ENCODE assay signal across 10 cellular contexts in genomic region chr2:69381337-69381737, GRCh38. TPM values are rescaled to one million over a fixed set of nuclear protein-coding genes. Genes with fewer than 3 reads are reported as not detected.
DNase-seq lines count a peak whose midpoint lies in the region; ATAC-seq and TF ChIP-seq lines count a peak whose summit lies in the region.
"Had no signal": no experiment of that assay in that cellular context is flagged by ENCODE, and none has a peak within 500 bp of the region (broad histone marks: within the 10 kb centered on the region; RNA-seq: fewer than 3 reads in every experiment).

No MANE protein-coding gene starts in this region.

- H3K36me3 Mint-ChIP-seq in Calu3 (ENCODE audit: insufficient read depth, unreplicated experiment) (peaks cover 74% of the 10 kb centered on the region), naive B cell (peaks cover 0 to 7% of the 10 kb centered on the region in 2 donors)
- H3K36me3 Mint-ChIP-seq in activated naive CD4-positive, alpha-beta T cell treated with anti-CD3 and anti-CD28 coated beads, Interleukin-2, amount 50 U/mL, for 72 hours = no peaks in the 10 kb centered on the region
- H3K36me3 Mint-ChIP-seq in activated CD8-positive, alpha-beta memory T cell treated with anti-CD3 and anti-CD28 coated beads, Interleukin-2, amount 10 ng/mL, durations not matched to agents 7 days and 5 days = peaks cover 8% of the 10 kb centered on the region

- peak overlapping the region; percentile 5 for H3K27ac Mint-ChIP-seq in Calu3 (ENCODE audit: unreplicated experiment)
- H3K27ac Mint-ChIP-seq in activated naive CD4-positive, alpha-beta T cell treated with anti-CD3 and anti-CD28 coated beads, Interleukin-2, amount 50 U/mL, for 72 hours = peak overlapping the region in 1 of 2 donors; percentile 74
- H3K27ac Mint-ChIP-seq in naive B cell = peak overlapping the region in 5 of 6 donors; percentile 20 to 86 (median 63)
- no peak overlapping the region for H3K27ac Mint-ChIP-seq in activated CD8-positive, alpha-beta memory T cell treated with anti-CD3 and anti-CD28 coated beads, Interleukin-2, amount 10 ng/mL, durations not matched to agents 7 days and 5 days

- peak; percentile 39 for ATAC-seq in HG02610 (IDR thresholded peaks at IDR 0.05; ENCODE audit: unreplicated experiment)
- ATAC-seq in activated naive CD4-positive, alpha-beta T cell treated with anti-CD3 and anti-CD28 coated beads, Interleukin-2, amount 50 U/mL, for 72 hours = peak; percentile 91 to 92
- no peak for ATAC-seq in naive B cell (ENCODE audit: low read depth in 2 of 2)
- ATAC-seq in activated CD8-positive, alpha-beta memory T cell treated with anti-CD3 and anti-CD28 coated beads, Interleukin-2, amount 10 ng/mL, durations not matched to agents 7 days and 5 days = no peak
- ATAC-seq in GM18505 (IDR thresholded peaks at IDR 0.05; ENCODE audit: unreplicated experiment) = no peak
- ATAC-seq: naive thymus-derived CD8-positive, alpha-beta T cell had no signal

- H3K9me3 Mint-ChIP-seq in Calu3 (ENCODE audit: low read depth, unreplicated experiment) = no peaks in the 10 kb centered on the region
- no peaks in the 10 kb centered on the region for H3K9me3 Mint-ChIP-seq in activated naive CD4-positive, alpha-beta T cell treated with anti-CD3 and anti-CD28 coated beads, Interleukin-2, amount 50 U/mL, for 72 hours
- H3K9me3 Mint-ChIP-seq in naive B cell = no peaks in the 10 kb centered on the region
- no peaks in the 10 kb centered on the region for H3K9me3 Mint-ChIP-seq in activated CD8-positive, alpha-beta memory T cell treated with anti-CD3 and anti-CD28 coated beads, Interleukin-2, amount 10 ng/mL, durations not matched to agents 7 days and 5 days (ENCODE audit: low read depth)

- no peak for TF ChIP-seq POLR2A in GM18505 (IDR thresholded peaks at IDR 0.05; ENCODE audit: borderline replicate concordance, extremely low read depth, insufficient read depth, insufficient read length)

- CTCF ChIA-PET in Calu3 (lab: Charles Lee) = interaction anchor here (0.7 kb wide), 1 partner anchor 99 kb away, joined by 3 read pairs; no protein-coding TSS in a partner anchor
- CTCF ChIA-PET in activated CD8-positive, alpha-beta memory T cell treated with anti-CD3 and anti-CD28 coated beads, Interleukin-2, amount 10 ng/mL, durations not matched to agents 7 days and 5 days (lab: Charles Lee) = interaction anchor here (1.0 to 1.4 kb wide), 3 partner anchors 10 to 56 kb away, joined by 3 read pairs; partner anchors contain the start of gene NFU1

- H3K4me1 Mint-ChIP-seq in Calu3 (ENCODE audit: low read depth, unreplicated experiment) (peaks cover 32% of the 10 kb centered on the region), naive B cell (peaks cover 27 to 32% (median 30%) of the 10 kb centered on the region in 3 donors)
- H3K4me1 Mint-ChIP-seq in activated CD8-positive, alpha-beta memory T cell treated with anti-CD3 and anti-CD28 coated beads, Interleukin-2, amount 10 ng/mL, durations not matched to agents 7 days and 5 days = peaks cover 36% of the 10 kb centered on the region

- TF ChIP-seq CTCF in Calu3 (IDR thresholded peaks at IDR 0.05; ENCODE audit: unreplicated experiment) = no peak

- intact Hi-C loops in Calu3 (cut with micrococcal nuclease; ENCODE audit: unreplicated experiment) = no loop called here

- peak overlapping the region; percentile 12 for H3K4me3 Mint-ChIP-seq in Calu3 (ENCODE audit: low read depth, unreplicated experiment)
- peak overlapping the region in 1 of 8 donors; percentile 47 for H3K4me3 Mint-ChIP-seq in naive B cell
- no peak overlapping the region for H3K4me3 Mint-ChIP-seq in activated CD8-positive, alpha-beta memory T cell treated with anti-CD3 and anti-CD28 coated beads, Interleukin-2, amount 10 ng/mL, durations not matched to agents 7 days and 5 days
- H3K4me3 Mint-ChIP-seq: naive thymus-derived CD8-positive, alpha-beta T cell had no signal

- BruUV-seq in Calu3 (replicated peaks; lab: Mats Ljungman, UMichigan) = no TSS peak

- DNase-seq in Calu3 (no peak), naive B cell (no peak), NCI-H2081 treated with DMSO at 0.1 percent for 48 hours (lab: John Stamatoyannopoulos, UW) (no peak)
- peak in 1 of 2 donors; percentile 16 for DNase-seq in activated naive CD4-positive, alpha-beta T cell treated with anti-CD3 and anti-CD28 coated beads, Interleukin-2, amount 50 U/mL, for 72 hours (ENCODE audit: low spot score in 2 of 2)
- DNase-seq in activated CD8-positive, alpha-beta memory T cell treated with anti-CD3 and anti-CD28 coated beads, Interleukin-2, amount 10 ng/mL, durations not matched to agents 7 days and 5 days = no peak
- DNase-seq: cerebellar nuclear complex; naive thymus-derived CD8-positive, alpha-beta T cell; NCI-H1436 had no signal

- H3K27me3 Mint-ChIP-seq in Calu3 (ENCODE audit: unreplicated experiment) (no peaks in the 10 kb centered on the region), naive B cell (no peaks in the 10 kb centered on the region)
- H3K27me3 Mint-ChIP-seq in activated CD8-positive, alpha-beta memory T cell treated with anti-CD3 and anti-CD28 coated beads, Interleukin-2, amount 10 ng/mL, durations not matched to agents 7 days and 5 days = no peaks in the 10 kb centered on the region
- H3K27me3 Mint-ChIP-seq: naive thymus-derived CD8-positive, alpha-beta T cell had no signal

RNA-seq across cellular contexts. Expression of gene GFPT1, which starts 5.7 kb away (rescaled TPM):
- 98.0 and 110 TPM in 2 replicates for total RNA-seq in Calu3 (2022)
- 10 to 100 TPM; 25.1 to 57.7 TPM for total RNA-seq in activated naive CD4-positive, alpha-beta T cell treated with anti-CD3 and anti-CD28 coated beads, Interleukin-2, amount 50 U/mL, for 72 hours
- 1 to 10 TPM; 3.1 to 8.8 (median 6.0) TPM for polyA plus RNA-seq in naive B cell (ENCODE audit: low read depth in 6 of 6)
- 10 to 100 TPM; 21.7 to 22.8 TPM for total RNA-seq in activated CD8-positive, alpha-beta memory T cell treated with anti-CD3 and anti-CD28 coated beads, Interleukin-2, amount 10 ng/mL, durations not matched to agents 7 days and 5 days

RNA-seq across cellular contexts. Expression of gene NFU1, which starts 55.9 kb away (rescaled TPM):
- total RNA-seq in Calu3 (2022) = 21.7 and 23.4 TPM in 2 replicates
- 10 to 100 TPM; 32.2 to 34.3 TPM for total RNA-seq in activated naive CD4-positive, alpha-beta T cell treated with anti-CD3 and anti-CD28 coated beads, Interleukin-2, amount 50 U/mL, for 72 hours
- polyA plus RNA-seq in naive B cell (ENCODE audit: low read depth in 6 of 6) = 100 to 1,000 TPM; 107 to 152 (median 127) TPM
- 10 to 100 TPM; 28.5 to 40.9 TPM for total RNA-seq in activated CD8-positive, alpha-beta memory T cell treated with anti-CD3 and anti-CD28 coated beads, Interleukin-2, amount 10 ng/mL, durations not matched to agents 7 days and 5 days

Comparison
In these comparisons a context has a peak if more than half of its experiments do, and no peak if none do; other contexts are left out.
1. ATAC-seq: peak in HG02610 (single experiment) and activated naive CD4-positive, alpha-beta T cell treated with anti-CD3 and anti-CD28 coated beads, Interleukin-2, amount 50 U/mL, for 72 hours (2 of 2); none in naive B cell (0 of 2), activated CD8-positive, alpha-beta memory T cell treated with anti-CD3 and anti-CD28 coated beads, Interleukin-2, amount 10 ng/mL, durations not matched to agents 7 days and 5 days (single experiment) and GM18505 (single experiment).